8 cellular contexts compared by ENCODE assay signal in genomic region chr18:68660355-68661183, GRCh38. TPM values are rescaled to one million over a fixed set of nuclear protein-coding genes. Genes with fewer than 3 reads are reported as not detected.
DNase-seq lines count a peak whose midpoint lies in the region; ATAC-seq, FAIRE-seq and TF ChIP-seq lines count a peak whose summit lies in the region.

No MANE protein-coding gene starts in this region.

- H3K36me3 ChIP-seq in GM12878 (ENCODE audit: control insufficient read depth in 2 of 2, insufficient read depth in 2 of 2, low read length in 1 of 2), result no peaks in the 10 kb centered on the region

- H3K4me2 ChIP-seq in GM12878 (ENCODE audit: control insufficient read depth, insufficient read depth), result no peak overlapping the region

- FAIRE-seq in GM12878 (lab: Jason Lieb, UNC), result no peak

- no peaks in the 10 kb centered on the region; a peak in 1 of 4 replicates for H3K27me3 ChIP-seq in GM12878 (replicated peaks in 1 of 2; ENCODE audit: control insufficient read depth in 2 of 2, insufficient read depth in 2 of 2, low read length in 1 of 2)

- no peaks in the 10 kb centered on the region for H3K4me1 ChIP-seq in GM12878 (ENCODE audit: control insufficient read depth, insufficient read depth, low read length)

- ATAC-seq in GM12878 (peak; percentile 56), HG02571 (IDR thresholded peaks at IDR 0.05; ENCODE audit: unreplicated experiment) (no peak)

- CTCF ChIA-PET in GM12878 (lab: Yijun Ruan, JAX), result interaction anchor here (0.7 to 3.3 kb wide), 15 partner anchors 8 to 1445 kb away, joined by 3 to 18 read pairs (median 5); partner anchors contain the start of gene DSEL

- H3K9me3 ChIP-seq in GM12878 (replicated peaks; ENCODE audit: control insufficient read depth, insufficient read depth, low read length), result no peaks in the 10 kb centered on the region

- no peaks in the 10 kb centered on the region for H4K20me1 ChIP-seq in GM12878 (ENCODE audit: control insufficient read depth, insufficient read depth)

- no peak overlapping the region for H2AFZ ChIP-seq in GM12878 (ENCODE audit: control insufficient read depth, low read depth, low read length)

- peak; percentile 26 for DNase-seq in NCI-H2227 (lab: John Stamatoyannopoulos, UW; ENCODE audit: unreplicated experiment)
- no peak for DNase-seq in GM12878 (ENCODE audit: low read depth, low spot score)
- peak; percentile 57 for DNase-seq in left kidney (ENCODE audit: low read depth, low spot score)
- DNase-seq in T1000 (lab: John Stamatoyannopoulos, UW), result no peak
- no peak for DNase-seq in DMS114 treated with DMSO at 0.1 percent for 48 hours (lab: John Stamatoyannopoulos, UW; ENCODE audit: unreplicated experiment)

- H3K9ac ChIP-seq in GM12878 (ENCODE audit: control insufficient read depth, insufficient read depth, low read length), result no peak overlapping the region

- WGBS in GM12878 (ENCODE audit: insufficient coverage, insufficient replicate concordance, low lambda C conversion rate, missing lambda C conversion rate), result 32% methylated on average over 5 of the region's 5 CpGs

- in situ Hi-C loops in GM12878 (cut with MboI), result loop anchor here (10.0 kb wide), 1 partner anchor 1446 kb away; no protein-coding TSS in a partner anchor

- SMC1A ChIA-PET in GM12878 (lab: Charles Lee; ENCODE audit: uncharacterized antibody, unreplicated experiment), result interaction anchor here (0.8 to 2.3 kb wide), 10 partner anchors 10 to 1445 kb away, joined by 3 to 10 read pairs (median 3); no protein-coding TSS in a partner anchor

- no TSS peak for BruUV-seq in GM12878 (replicated peaks; lab: Mats Ljungman, UMichigan)

- H3K79me2 ChIP-seq in GM12878 (ENCODE audit: control insufficient read depth, insufficient read depth, low read length), result no peaks in the 10 kb centered on the region

- no peak for TF ChIP-seq EP300 in GM12878 (IDR thresholded peaks at IDR 0.05; ENCODE audit: borderline replicate concordance in 1 of 2, control insufficient read depth in 1 of 2, low read depth in 2 of 2, low read length in 2 of 2)

- intact Hi-C loops in GM12878 (cut with micrococcal nuclease; ENCODE audit: unreplicated experiment), result loop anchor here (1.0 to 5.0 kb wide), 2 partner anchors 77 to 1443 kb away; no protein-coding TSS in a partner anchor

- no peak overlapping the region for H3K4me3 ChIP-seq in GM12878

- H3K27ac ChIP-seq in 22Rv1 (no peak overlapping the region), GM12878 (ENCODE audit: control insufficient read depth, insufficient read depth) (no peak overlapping the region)

- peak; percentile 61 for TF ChIP-seq RAD21 in GM12878 (IDR thresholded peaks at IDR 0.05; ENCODE audit: insufficient read depth, low read depth, low read length)

- peak; percentile 77 for TF ChIP-seq CTCF in 22Rv1 (IDR thresholded peaks at IDR 0.05)
- peak; percentile 51 for TF ChIP-seq CTCF in GM12873 (IDR thresholded peaks at IDR 0.05; ENCODE audit: insufficient read depth, low read depth, low read length, missing control alignments)
- peak; percentile 42 to 52 (median 45); a peak in 5 of 6 replicates for TF ChIP-seq CTCF in GM12878 (IDR thresholded peaks at IDR 0.05 in 2 of 3, conservative IDR thresholded peaks at IDR 0.05 in 1 of 3; ENCODE audit: control insufficient read depth in 2 of 3, extremely low read depth in 1 of 3, insufficient read depth in 1 of 3, low read depth in 3 of 3, low read length in 3 of 3)

- POLR2A ChIA-PET in GM12878 (lab: Charles Lee), result no interaction called here

- TF ChIP-seq POLR2A in GM12878 (IDR thresholded peaks at IDR 0.05; ENCODE audit: low read depth, low read length), result no peak

- RAD21 ChIA-PET in GM12878 (lab: Charles Lee; ENCODE audit: unreplicated experiment), result interaction anchor here (0.7 to 1.5 kb wide), 5 partner anchors 12 to 1556 kb away, joined by 3 to 7 read pairs (median 3); no protein-coding TSS in a partner anchor

TF ChIP-seq in GM12878, 131 proteins besides CTCF, POLR2A, EP300 and RAD21:
- TF ChIP-seq E4F1 (IDR thresholded peaks at IDR 0.05; ENCODE audit: borderline replicate concordance, partially characterized antibody), result no peak
- TF ChIP-seq SMC3 (IDR thresholded peaks at IDR 0.05; ENCODE audit: borderline replicate concordance, low read length), result peak; percentile 63; the same call in 1 of the 2 replicates

RNA-seq across cellular contexts. Expression of gene TMX3, which starts 54.3 kb away (rescaled TPM):
- 280 and 297 TPM in 2 replicates for total RNA-seq in GM12878 (2013; cell fraction: nucleolus; rRNA removed)
- total RNA-seq in GM12878 (2014; rRNA removed), result 29.6 and 39.2 TPM in 2 replicates
- total RNA-seq in GM12878 (2014; rRNA removed; fragmentation: Illumina TruSeq; extraction: Trizol), result 34.9 and 39.7 TPM in 2 replicates
- total RNA-seq in GM12878 (2021), result 37.0 and 38.3 TPM in 2 replicates
- 12.7 TPM for polyA plus RNA-seq in GM12878 (2011; ENCODE audit: low read depth)
- polyA plus RNA-seq in GM12878 (2011; rRNA removed), result 85.6 and 129 TPM in 2 replicates
- polyA plus RNA-seq in GM12878 (2011; cell fraction: cytosol; rRNA removed), result 22.7 and 23.3 TPM in 2 replicates
- 136 and 166 TPM in 2 replicates for polyA plus RNA-seq in GM12878 (2011; cell fraction: nucleus; rRNA removed)
- 16.7 and 22.0 TPM in 2 replicates for polyA plus RNA-seq in GM12878 (2012)
- polyA plus RNA-seq in GM12878 (2014; fragmentation: Illumina TruSeq; extraction: Trizol), result 38.8 and 44.7 TPM in 2 replicates
- polyA plus RNA-seq in GM12878 (2014; fragmentation: Nextera tagmentation; extraction: Ambion mirVana), result 10 to 100 TPM; 14.2 to 16.4 TPM
- polyA plus RNA-seq in GM12878 (2014; rRNA removed), result 29.8 and 31.8 TPM in 2 replicates
- polyA plus RNA-seq in GM12878 (2016; fragmentation: Nextera tagmentation; extraction: Ambion mirVana), result 10 to 100 TPM; 27.1 to 27.9 TPM
- 42.7 and 64.7 TPM in 2 replicates for polyA minus RNA-seq in GM12878 (2011; rRNA and poly(A)+ RNA removed)
- 25.6 and 29.5 TPM in 2 replicates for polyA minus RNA-seq in GM12878 (2011; cell fraction: cytosol; rRNA and poly(A)+ RNA removed)
- 83.5 and 128 TPM in 2 replicates for polyA minus RNA-seq in GM12878 (2011; cell fraction: nucleus; rRNA and poly(A)+ RNA removed)

Comparison
In these comparisons a context has a peak if more than half of its experiments do, and no peak if none do; other contexts are left out.
1. DNase-seq: peak in NCI-H2227 (single experiment) and left kidney (single experiment); none in GM12878 (single experiment), T1000 (single experiment) and DMS114 treated with DMSO at 0.1 percent for 48 hours (single experiment).
2. Peak in every context shown above with its lines, with median percentiles within 50 percentile points of each other: CTCF ChIP-seq.